ENCODE assay signal across 1 cellular context in genomic region chr12:7058163-7058845, GRCh38.
TF ChIP-seq lines count a peak whose summit lies in the region.

No MANE protein-coding gene starts in this region.

TF ChIP-seq in K562, 482 proteins besides CTCF, POLR2A, EP300 and RAD21 (continued from another document):
- TF ChIP-seq MLLT1 (IDR thresholded peaks at IDR 0.05) (no peak), ZFX (CRISPR knock-in tag; IDR thresholded peaks at IDR 0.05) (no peak)
